27 cellular contexts compared by ENCODE assay signal in genomic region chr4:177256950-177257349, GRCh38.
"Had no signal": no experiment of that assay in that cellular context is flagged by ENCODE, and none has a peak within 500 bp of the region (broad histone marks: within the 10 kb centered on the region; RNA-seq: fewer than 3 reads in every experiment).

No MANE protein-coding gene starts in this region.

- H3K4me3 ChIP-seq: breast epithelium, K562, Peyer's patch, SJSA1 had no signal

- H3K4me1 ChIP-seq: breast epithelium, Peyer's patch, SJSA1 had no signal

- H3K4me2 ChIP-seq: SK-N-SH had no signal

- DNase-seq: activated CD4-positive, alpha-beta T cell treated with anti-CD3 and anti-CD28 coated beads, Interleukin-2, amount 10 ng/mL, durations not matched to agents 24 days and 14 days; activated CD4-positive, alpha-beta T cell treated with anti-CD3 and anti-CD28 coated beads, Interleukin-2, amount 50 U/mL, for 4 hours; activated CD8-positive, alpha-beta T cell treated with anti-CD3 and anti-CD28 coated beads for 36 hours; activated gamma-delta T cell treated with Interleukin-2 at 50 U/mL for 16 hours; activated naive CD4-positive, alpha-beta T cell treated with anti-CD3 and anti-CD28 coated beads, Interleukin-2, amount 10 ng/mL, durations not matched to agents 7 days and 5 days; activated naive CD8-positive, alpha-beta T cell treated with anti-CD3 and anti-CD28 coated beads, Interleukin-2, amount 50 U/mL, for 24 hours; activated T-cell treated with anti-CD3 and anti-CD28 coated beads for 4 hours; activated T-cell treated with anti-CD3 and anti-CD28 coated beads, Interleukin-2, amount 50 U/mL, for 4 hours; anterior cingulate cortex; Karpas-422; NCI-H1048; NCI-H1105 treated with DMSO at 0.1 percent for 48 hours; NCI-H1436 treated with DMSO at 0.1 percent for 48 hours; NCI-H1694 treated with DMSO at 0.1 percent for 48 hours; NCI-H2029; NCI-H2171 treated with DMSO at 0.1 percent for 48 hours; NCI-H345; NCI-H524 treated with DMSO at 0.1 percent for 48 hours; NK-92 treated with Interleukin-12 subunit alpha and Interleukin-12 subunit beta, amount 100 ng/mL, for 24 hours; PC-3; Peyer's patch; RPMI8226; SHP77 treated with DMSO at 0.1 percent for 48 hours; SK-N-SH had no signal

- ATAC-seq: activated CD8-positive, alpha-beta T cell treated with anti-CD3 and anti-CD28 coated beads for 36 hours; activated naive CD8-positive, alpha-beta T cell treated with anti-CD3 and anti-CD28 coated beads, Interleukin-2, amount 50 U/mL, for 24 hours; activated T-cell treated with anti-CD3 and anti-CD28 coated beads, Interleukin-2, amount 50 U/mL, for 4 hours; K562; PC-3 had no signal

- H3K9me3 ChIP-seq: breast epithelium, Peyer's patch, SJSA1, SK-N-SH had no signal

- H3K27ac ChIP-seq: breast epithelium, Peyer's patch, SJSA1 had no signal

- H3K36me3 ChIP-seq: breast epithelium, Peyer's patch, SJSA1 had no signal

- H3K9ac ChIP-seq: SK-N-SH had no signal

- H3K27me3 ChIP-seq: breast epithelium, Peyer's patch, SJSA1 had no signal
